ENCODE assay signal across 1 cellular context in the genomic region with DNA sequence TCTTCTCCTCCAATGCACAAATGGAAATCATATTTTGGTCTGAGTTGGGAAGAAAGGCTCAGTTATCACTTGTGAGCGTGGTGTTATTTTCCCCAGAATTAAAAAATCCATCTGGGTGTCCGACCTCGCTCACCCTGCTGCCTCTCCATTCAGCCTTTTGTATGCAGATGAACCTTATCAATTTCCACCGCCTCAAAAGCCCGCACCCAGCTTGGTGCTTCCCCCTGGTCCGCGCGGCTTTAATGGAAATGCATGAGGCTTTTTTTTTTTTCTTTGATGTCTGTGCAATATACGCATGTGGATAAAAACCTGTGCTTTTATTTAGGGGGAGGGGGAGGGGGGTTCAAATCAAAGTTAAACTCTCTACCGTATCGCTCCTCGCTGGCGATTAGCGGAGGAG.
TF ChIP-seq lines count a peak whose summit lies in the region.

No MANE protein-coding gene starts in this region.

TF ChIP-seq in H1, 55 proteins besides CTCF, POLR2A, EP300 and RAD21:
- TF ChIP-seq, protein P1, sequence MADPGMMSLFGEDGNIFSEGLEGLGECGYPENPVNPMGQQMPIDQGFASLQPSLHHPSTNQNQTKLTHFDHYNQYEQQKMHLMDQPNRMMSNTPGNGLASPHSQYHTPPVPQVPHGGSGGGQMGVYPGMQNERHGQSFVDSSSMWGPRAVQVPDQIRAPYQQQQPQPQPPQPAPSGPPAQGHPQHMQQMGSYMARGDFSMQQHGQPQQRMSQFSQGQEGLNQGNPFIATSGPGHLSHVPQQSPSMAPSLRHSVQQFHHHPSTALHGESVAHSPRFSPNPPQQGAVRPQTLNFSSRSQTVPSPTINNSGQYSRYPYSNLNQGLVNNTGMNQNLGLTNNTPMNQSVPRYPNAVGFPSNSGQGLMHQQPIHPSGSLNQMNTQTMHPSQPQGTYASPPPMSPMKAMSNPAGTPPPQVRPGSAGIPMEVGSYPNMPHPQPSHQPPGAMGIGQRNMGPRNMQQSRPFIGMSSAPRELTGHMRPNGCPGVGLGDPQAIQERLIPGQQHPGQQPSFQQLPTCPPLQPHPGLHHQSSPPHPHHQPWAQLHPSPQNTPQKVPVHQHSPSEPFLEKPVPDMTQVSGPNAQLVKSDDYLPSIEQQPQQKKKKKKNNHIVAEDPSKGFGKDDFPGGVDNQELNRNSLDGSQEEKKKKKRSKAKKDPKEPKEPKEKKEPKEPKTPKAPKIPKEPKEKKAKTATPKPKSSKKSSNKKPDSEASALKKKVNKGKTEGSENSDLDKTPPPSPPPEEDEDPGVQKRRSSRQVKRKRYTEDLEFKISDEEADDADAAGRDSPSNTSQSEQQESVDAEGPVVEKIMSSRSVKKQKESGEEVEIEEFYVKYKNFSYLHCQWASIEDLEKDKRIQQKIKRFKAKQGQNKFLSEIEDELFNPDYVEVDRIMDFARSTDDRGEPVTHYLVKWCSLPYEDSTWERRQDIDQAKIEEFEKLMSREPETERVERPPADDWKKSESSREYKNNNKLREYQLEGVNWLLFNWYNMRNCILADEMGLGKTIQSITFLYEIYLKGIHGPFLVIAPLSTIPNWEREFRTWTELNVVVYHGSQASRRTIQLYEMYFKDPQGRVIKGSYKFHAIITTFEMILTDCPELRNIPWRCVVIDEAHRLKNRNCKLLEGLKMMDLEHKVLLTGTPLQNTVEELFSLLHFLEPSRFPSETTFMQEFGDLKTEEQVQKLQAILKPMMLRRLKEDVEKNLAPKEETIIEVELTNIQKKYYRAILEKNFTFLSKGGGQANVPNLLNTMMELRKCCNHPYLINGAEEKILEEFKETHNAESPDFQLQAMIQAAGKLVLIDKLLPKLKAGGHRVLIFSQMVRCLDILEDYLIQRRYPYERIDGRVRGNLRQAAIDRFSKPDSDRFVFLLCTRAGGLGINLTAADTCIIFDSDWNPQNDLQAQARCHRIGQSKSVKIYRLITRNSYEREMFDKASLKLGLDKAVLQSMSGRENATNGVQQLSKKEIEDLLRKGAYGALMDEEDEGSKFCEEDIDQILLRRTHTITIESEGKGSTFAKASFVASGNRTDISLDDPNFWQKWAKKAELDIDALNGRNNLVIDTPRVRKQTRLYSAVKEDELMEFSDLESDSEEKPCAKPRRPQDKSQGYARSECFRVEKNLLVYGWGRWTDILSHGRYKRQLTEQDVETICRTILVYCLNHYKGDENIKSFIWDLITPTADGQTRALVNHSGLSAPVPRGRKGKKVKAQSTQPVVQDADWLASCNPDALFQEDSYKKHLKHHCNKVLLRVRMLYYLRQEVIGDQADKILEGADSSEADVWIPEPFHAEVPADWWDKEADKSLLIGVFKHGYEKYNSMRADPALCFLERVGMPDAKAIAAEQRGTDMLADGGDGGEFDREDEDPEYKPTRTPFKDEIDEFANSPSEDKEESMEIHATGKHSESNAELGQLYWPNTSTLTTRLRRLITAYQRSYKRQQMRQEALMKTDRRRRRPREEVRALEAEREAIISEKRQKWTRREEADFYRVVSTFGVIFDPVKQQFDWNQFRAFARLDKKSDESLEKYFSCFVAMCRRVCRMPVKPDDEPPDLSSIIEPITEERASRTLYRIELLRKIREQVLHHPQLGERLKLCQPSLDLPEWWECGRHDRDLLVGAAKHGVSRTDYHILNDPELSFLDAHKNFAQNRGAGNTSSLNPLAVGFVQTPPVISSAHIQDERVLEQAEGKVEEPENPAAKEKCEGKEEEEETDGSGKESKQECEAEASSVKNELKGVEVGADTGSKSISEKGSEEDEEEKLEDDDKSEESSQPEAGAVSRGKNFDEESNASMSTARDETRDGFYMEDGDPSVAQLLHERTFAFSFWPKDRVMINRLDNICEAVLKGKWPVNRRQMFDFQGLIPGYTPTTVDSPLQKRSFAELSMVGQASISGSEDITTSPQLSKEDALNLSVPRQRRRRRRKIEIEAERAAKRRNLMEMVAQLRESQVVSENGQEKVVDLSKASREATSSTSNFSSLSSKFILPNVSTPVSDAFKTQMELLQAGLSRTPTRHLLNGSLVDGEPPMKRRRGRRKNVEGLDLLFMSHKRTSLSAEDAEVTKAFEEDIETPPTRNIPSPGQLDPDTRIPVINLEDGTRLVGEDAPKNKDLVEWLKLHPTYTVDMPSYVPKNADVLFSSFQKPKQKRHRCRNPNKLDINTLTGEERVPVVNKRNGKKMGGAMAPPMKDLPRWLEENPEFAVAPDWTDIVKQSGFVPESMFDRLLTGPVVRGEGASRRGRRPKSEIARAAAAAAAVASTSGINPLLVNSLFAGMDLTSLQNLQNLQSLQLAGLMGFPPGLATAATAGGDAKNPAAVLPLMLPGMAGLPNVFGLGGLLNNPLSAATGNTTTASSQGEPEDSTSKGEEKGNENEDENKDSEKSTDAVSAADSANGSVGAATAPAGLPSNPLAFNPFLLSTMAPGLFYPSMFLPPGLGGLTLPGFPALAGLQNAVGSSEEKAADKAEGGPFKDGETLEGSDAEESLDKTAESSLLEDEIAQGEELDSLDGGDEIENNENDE (IDR thresholded peaks at IDR 0.05; ENCODE audit: insufficient replicate concordance, low read length) = no peak
- TF ChIP-seq SIX5 (IDR thresholded peaks at IDR 0.05; ENCODE audit: low read depth, low read length) = no peak
- no peak for TF ChIP-seq HDAC2 (IDR thresholded peaks at IDR 0.05; ENCODE audit: borderline replicate concordance in 1 of 2, low read depth in 2 of 2, low read length in 2 of 2)
- no peak for TF ChIP-seq SAP30 (IDR thresholded peaks at IDR 0.05; ENCODE audit: insufficient read depth, insufficient replicate concordance, low read length)
- no peak for TF ChIP-seq SP2 (IDR thresholded peaks at IDR 0.05; ENCODE audit: low read length)
- TF ChIP-seq MAFK (IDR thresholded peaks at IDR 0.05; ENCODE audit: low read depth, low read length) = no peak
- no peak for TF ChIP-seq BACH1 (IDR thresholded peaks at IDR 0.05; ENCODE audit: low read length)
- TF ChIP-seq TCF12 (IDR thresholded peaks at IDR 0.05; ENCODE audit: low read depth, low read length) = no peak
- TF ChIP-seq PHF8 (conservative IDR thresholded peaks at IDR 0.05; ENCODE audit: low read depth, low read length) = no peak
- no peak for TF ChIP-seq USF2 (IDR thresholded peaks at IDR 0.05; ENCODE audit: low read length)
- TF ChIP-seq CBX8 (IDR thresholded peaks at IDR 0.05; ENCODE audit: borderline replicate concordance, low read depth, low read length) = no peak
- no peak for TF ChIP-seq SUZ12 (IDR thresholded peaks at IDR 0.05; ENCODE audit: low read length)
- no peak for TF ChIP-seq NRF1 (IDR thresholded peaks at IDR 0.05; ENCODE audit: low read depth, low read length)
